10 cellular contexts compared by ENCODE assay signal in the genomic region with DNA sequence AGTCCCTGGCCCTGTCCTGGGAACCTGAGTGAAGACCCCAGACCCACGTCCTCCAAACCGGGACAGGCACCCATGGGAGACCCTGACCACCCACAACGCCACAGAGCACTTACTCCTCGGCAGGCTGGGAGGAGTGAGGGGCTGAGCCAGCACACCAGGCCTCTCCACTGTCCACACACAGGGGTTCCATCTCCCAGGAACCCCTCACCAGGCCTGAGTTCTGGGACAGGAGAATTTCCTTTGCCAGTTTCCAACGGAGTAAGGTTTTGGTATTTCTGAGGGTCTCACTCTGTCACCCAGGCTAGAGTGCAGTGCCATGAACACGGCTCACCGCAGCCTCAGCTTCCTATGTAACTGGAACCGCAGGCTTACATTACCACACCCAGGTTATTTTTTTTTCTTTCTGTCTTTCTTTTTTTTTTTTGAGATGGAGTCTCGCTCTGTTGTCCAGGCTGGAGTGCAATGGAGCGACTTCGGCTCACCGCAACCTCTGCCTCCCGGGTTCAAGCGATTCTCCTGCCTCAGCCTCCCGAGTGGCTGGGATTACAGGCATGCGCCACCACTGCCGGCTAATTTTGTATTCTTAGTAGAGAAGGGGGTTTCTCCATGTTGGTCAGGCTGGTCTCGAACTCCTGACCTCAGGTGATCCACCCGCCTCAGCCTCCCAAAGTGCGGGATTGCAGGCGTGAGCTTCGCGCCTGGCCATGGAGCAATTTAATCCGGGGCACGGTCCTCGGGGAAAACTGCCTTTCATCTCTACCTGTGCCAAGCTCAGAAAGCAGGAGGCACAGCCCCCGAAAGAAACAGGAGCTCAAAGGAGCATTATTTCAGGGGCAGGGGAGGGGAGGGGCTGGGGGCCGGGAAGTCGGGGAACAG. TPM values are rescaled to one million over a fixed set of nuclear protein-coding genes. Genes with fewer than 3 reads are reported as not detected.
A peak's percentile ranks its signal among the peaks of the same experiment; 100 is the strongest.
DNase-seq lines count a peak whose midpoint lies in the region; ATAC-seq, FAIRE-seq and TF ChIP-seq lines count a peak whose summit lies in the region.
"Had no signal": no experiment of that assay in that cellular context is flagged by ENCODE, and none has a peak within 500 bp of the region (broad histone marks: within the 10 kb centered on the region; RNA-seq: fewer than 3 reads in every experiment).

No MANE protein-coding gene starts in this region.

- H3K27me3 Mint-ChIP-seq in activated naive CD4-positive, alpha-beta T cell treated with anti-CD3 and anti-CD28 coated beads for 36 hours (ENCODE audit: low read depth), result no peaks in the 10 kb centered on the region

- peaks cover 16% of the 10 kb centered on the region for H3K79me2 ChIP-seq in HepG2 (ENCODE audit: insufficient read depth, low read length)

- TF ChIP-seq CTCF in astrocyte of the spinal cord (IDR thresholded peaks at IDR 0.05; ENCODE audit: low read depth, low read length) (no peak), HepG2 (CRISPR knock-in tag; IDR thresholded peaks at IDR 0.05) (no peak), tibial nerve (IDR thresholded peaks at IDR 0.05) (no peak)

- FAIRE-seq in HepG2 (lab: Jason Lieb, UNC), result no peak

- H4K20me1 ChIP-seq in HepG2 (ENCODE audit: insufficient read depth, low read length), result no peaks in the 10 kb centered on the region

- no peak for TF ChIP-seq EP300 in HepG2 (IDR thresholded peaks at IDR 0.05; ENCODE audit: low read depth in 2 of 2, low read length in 2 of 2)
- TF ChIP-seq EP300 in HepG2 (CRISPR knock-in tag; IDR thresholded peaks at IDR 0.05; ENCODE audit: borderline replicate concordance), result no peak
- TF ChIP-seq EP300 in tibial nerve (IDR thresholded peaks at IDR 0.05), result no peak

- no peaks in the 10 kb centered on the region for H3K36me3 Mint-ChIP-seq in activated naive CD4-positive, alpha-beta T cell treated with anti-CD3 and anti-CD28 coated beads for 36 hours (ENCODE audit: low read depth)

- no peak for TF ChIP-seq RAD21 in HepG2 (CRISPR knock-in tag; IDR thresholded peaks at IDR 0.05)

- CTCF ChIA-PET in activated naive CD4-positive, alpha-beta T cell treated with anti-CD3 and anti-CD28 coated beads for 36 hours (lab: Charles Lee), result interaction anchor here (0.7 to 2.0 kb wide), 3 partner anchors 9 to 108 kb away, joined by 3 to 5 read pairs (median 4); a partner anchor contains a TSS
- CTCF ChIA-PET in HepG2 (lab: Yijun Ruan, JAX; ENCODE audit: low intra/inter-chr PET ratio, low total read pairs), result no interaction called here

- TF ChIP-seq POLR2A in HepG2 (IDR thresholded peaks at IDR 0.05; ENCODE audit: insufficient read depth in 1 of 2, low read depth in 2 of 2, low read length in 2 of 2) (no peak), tibial nerve (IDR thresholded peaks at IDR 0.05) (no peak)

- peak overlapping the region; percentile 88 for H3K4me2 ChIP-seq in HepG2 (ENCODE audit: low read depth, low read length)

- H3K9ac ChIP-seq in HepG2 (ENCODE audit: insufficient read depth, low read depth, low read length), result peak overlapping the region; percentile 81

- no peak for ATAC-seq in HepG2
- no peak for ATAC-seq in HG03439 (IDR thresholded peaks at IDR 0.05; ENCODE audit: unreplicated experiment)
- no peak for ATAC-seq in HG03460 (IDR thresholded peaks at IDR 0.05; ENCODE audit: unreplicated experiment)

- H3K9me3 Mint-ChIP-seq in activated naive CD4-positive, alpha-beta T cell treated with anti-CD3 and anti-CD28 coated beads for 36 hours, result no peaks in the 10 kb centered on the region

- no peak overlapping the region for H2AFZ ChIP-seq in HepG2 (ENCODE audit: low read length)

- TSS peak; percentile 56 for BruUV-seq in HepG2 (replicated peaks; lab: Mats Ljungman, UMichigan)

- peak overlapping the region; percentile 68 for H3K4me3 ChIP-seq in astrocyte of the spinal cord (ENCODE audit: low read depth, low read length)
- H3K4me3 ChIP-seq in HepG2 (replicated peaks in 1 of 3; ENCODE audit: insufficient read depth in 1 of 3, low read depth in 2 of 3, low read length in 3 of 3), result peak overlapping the region; percentile 85 to 94 (median 93)
- H3K4me3 ChIP-seq in tibial nerve, result peak overlapping the region; percentile 72 to 99 (median 88)

- WGBS in HepG2 (ENCODE audit: low lambda C conversion rate), result 44% methylated on average over 25 of the region's 29 CpGs
- WGBS in tibial nerve, 2 donors, result 72 to 73% methylated on average over 26 to 28 of the region's 29 CpGs

- H3K27ac ChIP-seq in HepG2 (ENCODE audit: extremely low read length, insufficient read depth, low read length) (peak overlapping the region; percentile 68), tibial nerve (peak overlapping the region in 2 of 4 donors; percentile 83 to 86)

- H3K4me1 Mint-ChIP-seq in activated naive CD4-positive, alpha-beta T cell treated with anti-CD3 and anti-CD28 coated beads for 36 hours (ENCODE audit: low read depth), result peaks cover 25% of the 10 kb centered on the region

- H3K4me1 ChIP-seq in HepG2 (ENCODE audit: insufficient read depth, low read length) (peaks cover 38% of the 10 kb centered on the region), tibial nerve (peaks cover 0 to 49% (median 14%) of the 10 kb centered on the region in 4 donors)

- H3K36me3 ChIP-seq in HepG2 (replicated peaks in 1 of 2; ENCODE audit: control insufficient read depth in 1 of 2, insufficient read depth in 2 of 2, low read length in 2 of 2) (peaks cover 8 to 10% of the 10 kb centered on the region in 2 experiments; a peak in 3 of 5 replicates), tibial nerve (peaks cover 0 to 28% (median 0%) of the 10 kb centered on the region in 3 donors)

- POLR2A ChIA-PET in HepG2 (lab: Yijun Ruan, JAX), result interaction anchor here (0.9 to 5.9 kb wide), 6 partner anchors 10 to 146 kb away, joined by 3 to 27 read pairs (median 4); a partner anchor contains a TSS

- peak overlapping the region; percentile 69 for H3K4me3 Mint-ChIP-seq in activated naive CD4-positive, alpha-beta T cell treated with anti-CD3 and anti-CD28 coated beads for 36 hours

- DNase-seq in activated naive CD4-positive, alpha-beta T cell treated with anti-CD3 and anti-CD28 coated beads for 36 hours, result no peak
- no peak for DNase-seq in activated naive CD4-positive, alpha-beta T cell (lab: John Stamatoyannopoulos, UW)
- DNase-seq in astrocyte of the spinal cord (ENCODE audit: low read depth, low spot score), result no peak
- no peak for DNase-seq in HepG2 (ENCODE audit: low spot score)
- DNase-seq in tibial nerve (ENCODE audit: low spot score in 2 of 2), result no peak
- no peak for DNase-seq in NCI-H146 treated with DMSO at 0.1 percent for 48 hours (lab: John Stamatoyannopoulos, UW; ENCODE audit: unreplicated experiment)
- DNase-seq: activated CD4-positive, alpha-beta T cell treated with anti-CD3 and anti-CD28 coated beads for 4 hours had no signal

- H3K27ac Mint-ChIP-seq in activated naive CD4-positive, alpha-beta T cell treated with anti-CD3 and anti-CD28 coated beads for 36 hours, result peak overlapping the region; percentile 73

- H3K27me3 ChIP-seq in HepG2 (ENCODE audit: control insufficient read depth in 1 of 2, insufficient read depth in 2 of 2, low read length in 2 of 2) (no peaks in the 10 kb centered on the region), tibial nerve (no peaks in the 10 kb centered on the region)

- in situ Hi-C loops in astrocyte of the spinal cord (cut with HindIII; ENCODE audit: low sequenced_read_pairs) (no loop called here), HepG2 (cut with HindIII; ENCODE audit: extremely low pct_ligation_motif_present, low pct_unique_long_range_greater_than_20kb) (no loop called here)

- H3K9me3 ChIP-seq in HepG2 (ENCODE audit: low read length) (no peaks in the 10 kb centered on the region), tibial nerve (no peaks in the 10 kb centered on the region)
- H3K9me3 ChIP-seq: mucosa of descending colon had no signal

- intact Hi-C loops in activated naive CD4-positive, alpha-beta T cell treated with anti-CD3 and anti-CD28 coated beads for 36 hours (cut with micrococcal nuclease), result loop anchor here (1.0 to 5.0 kb wide), 2 partner anchors 10 to 207 kb away; a partner anchor contains a TSS
- intact Hi-C loops in HepG2 (cut with micrococcal nuclease; ENCODE audit: unreplicated experiment), result no loop called here

RNA-seq across cellular contexts. Expression of a gene that starts 1.6 kb away (rescaled TPM):
- total RNA-seq in activated naive CD4-positive, alpha-beta T cell treated with anti-CD3 and anti-CD28 coated beads for 36 hours, result 10 to 100 TPM; 19.9 to 20.9 TPM
- total RNA-seq in HepG2 (2016; rRNA removed; fragmentation: Illumina TruSeq; extraction: Trizol) (33.7 and 52.7 TPM in 2 replicates), tibial nerve (10 to 100 TPM; 22.7 to 69.3 (median 36.7) TPM)
- total RNA-seq in HepG2 (2016; cell fraction: cytosol; rRNA removed; fragmentation: Illumina TruSeq; extraction: Trizol; ENCODE audit: low read depth), result 52.2 and 54.4 TPM in 2 replicates
- 27.1 and 52.1 TPM in 2 replicates for total RNA-seq in HepG2 (2016; cell fraction: insoluble cytoplasmic fraction; rRNA removed; fragmentation: Illumina TruSeq; extraction: Trizol)
- 108 and 112 TPM in 2 replicates for total RNA-seq in HepG2 (2016; cell fraction: membrane; rRNA removed; fragmentation: Illumina TruSeq; extraction: Trizol)
- 36.6 and 38.8 TPM in 2 replicates for total RNA-seq in HepG2 (2016; cell fraction: nucleus; rRNA removed; fragmentation: Illumina TruSeq; extraction: Trizol)
- 136 and 192 TPM in 2 replicates for polyA plus RNA-seq in HepG2 (2011; rRNA removed)
- 183 and 222 TPM in 2 replicates for polyA plus RNA-seq in HepG2 (2011; cell fraction: cytosol; rRNA removed)
- polyA plus RNA-seq in HepG2 (2011; cell fraction: nucleus; rRNA removed), result 308 and 324 TPM in 2 replicates
- polyA plus RNA-seq in HepG2 (2012), result 54.7 and 75.9 TPM in 2 replicates
- polyA plus RNA-seq in HepG2 (2016; cell fraction: cytosol; fragmentation: Illumina TruSeq; extraction: Trizol; ENCODE audit: low read depth), result 90.3 and 94.2 TPM in 2 replicates
- 43.3 and 54.7 TPM in 2 replicates for polyA plus RNA-seq in HepG2 (2016; cell fraction: insoluble cytoplasmic fraction; fragmentation: Illumina TruSeq; extraction: Trizol; ENCODE audit: low read depth)
- 117 and 127 TPM in 2 replicates for polyA plus RNA-seq in HepG2 (2016; cell fraction: membrane; fragmentation: Illumina TruSeq; extraction: Trizol; ENCODE audit: low read depth)
- polyA plus RNA-seq in HepG2 (2016; cell fraction: nucleus; fragmentation: Illumina TruSeq; extraction: Trizol; ENCODE audit: insufficient read depth, low read depth), result 107 and 123 TPM in 2 replicates
- 53.1 and 397 TPM in 2 replicates for polyA minus RNA-seq in HepG2 (2011; rRNA and poly(A)+ RNA removed; ENCODE audit: low replicate concordance)
- 61.4 and 63.3 TPM in 2 replicates for polyA minus RNA-seq in HepG2 (2011; cell fraction: cytosol; rRNA and poly(A)+ RNA removed)
- 26.0 and 48.0 TPM in 2 replicates for polyA minus RNA-seq in HepG2 (2011; cell fraction: nucleus; rRNA and poly(A)+ RNA removed)

RNA-seq across cellular contexts. Expression of a gene that starts 9.9 kb away (rescaled TPM):
- 10 to 100 TPM; 68.3 to 74.0 TPM for total RNA-seq in activated naive CD4-positive, alpha-beta T cell treated with anti-CD3 and anti-CD28 coated beads for 36 hours
- total RNA-seq in HepG2 (2016; rRNA removed; fragmentation: Illumina TruSeq; extraction: Trizol) (114 and 128 TPM in 2 replicates), tibial nerve (10 to 100 TPM; 45.1 to 79.5 (median 65.3) TPM)
- total RNA-seq in HepG2 (2016; cell fraction: cytosol; rRNA removed; fragmentation: Illumina TruSeq; extraction: Trizol; ENCODE audit: low read depth), result 30.5 and 32.3 TPM in 2 replicates
- 115 and 131 TPM in 2 replicates for total RNA-seq in HepG2 (2016; cell fraction: insoluble cytoplasmic fraction; rRNA removed; fragmentation: Illumina TruSeq; extraction: Trizol)
- 36.8 and 38.6 TPM in 2 replicates for total RNA-seq in HepG2 (2016; cell fraction: membrane; rRNA removed; fragmentation: Illumina TruSeq; extraction: Trizol)
- 35.6 and 38.6 TPM in 2 replicates for total RNA-seq in HepG2 (2016; cell fraction: nucleus; rRNA removed; fragmentation: Illumina TruSeq; extraction: Trizol)
- 121 and 135 TPM in 2 replicates for polyA plus RNA-seq in HepG2 (2011; rRNA removed)
- 141 and 211 TPM in 2 replicates for polyA plus RNA-seq in HepG2 (2011; cell fraction: cytosol; rRNA removed)
- polyA plus RNA-seq in HepG2 (2011; cell fraction: nucleus; rRNA removed), result 65.0 and 69.2 TPM in 2 replicates
- 50.0 and 56.2 TPM in 2 replicates for polyA plus RNA-seq in HepG2 (2012)
- polyA plus RNA-seq in HepG2 (2016; cell fraction: cytosol; fragmentation: Illumina TruSeq; extraction: Trizol; ENCODE audit: low read depth), result 35.7 and 36.6 TPM in 2 replicates
- 162 and 166 TPM in 2 replicates for polyA plus RNA-seq in HepG2 (2016; cell fraction: insoluble cytoplasmic fraction; fragmentation: Illumina TruSeq; extraction: Trizol; ENCODE audit: low read depth)
- 35.5 and 36.2 TPM in 2 replicates for polyA plus RNA-seq in HepG2 (2016; cell fraction: membrane; fragmentation: Illumina TruSeq; extraction: Trizol; ENCODE audit: low read depth)
- 85.4 and 90.0 TPM in 2 replicates for polyA plus RNA-seq in HepG2 (2016; cell fraction: nucleus; fragmentation: Illumina TruSeq; extraction: Trizol; ENCODE audit: insufficient read depth, low read depth)
- 51.3 and 73.8 TPM in 2 replicates for polyA minus RNA-seq in HepG2 (2011; rRNA and poly(A)+ RNA removed; ENCODE audit: low replicate concordance)
- polyA minus RNA-seq in HepG2 (2011; cell fraction: cytosol; rRNA and poly(A)+ RNA removed), result 29.4 and 29.5 TPM in 2 replicates
- 10.2 and 13.2 TPM in 2 replicates for polyA minus RNA-seq in HepG2 (2011; cell fraction: nucleus; rRNA and poly(A)+ RNA removed)

RNA-seq across cellular contexts. Expression of a gene that starts 16.8 kb away (rescaled TPM):
- 10 to 100 TPM; 86.7 to 87.0 TPM for total RNA-seq in activated naive CD4-positive, alpha-beta T cell treated with anti-CD3 and anti-CD28 coated beads for 36 hours
- 82.8 and 121 TPM in 2 replicates for total RNA-seq in HepG2 (2016; rRNA removed; fragmentation: Illumina TruSeq; extraction: Trizol)
- 711 and 716 TPM in 2 replicates for total RNA-seq in HepG2 (2016; cell fraction: cytosol; rRNA removed; fragmentation: Illumina TruSeq; extraction: Trizol; ENCODE audit: low read depth)
- total RNA-seq in HepG2 (2016; cell fraction: insoluble cytoplasmic fraction; rRNA removed; fragmentation: Illumina TruSeq; extraction: Trizol), result 79.6 and 119 TPM in 2 replicates
- total RNA-seq in HepG2 (2016; cell fraction: membrane; rRNA removed; fragmentation: Illumina TruSeq; extraction: Trizol), result 463 and 513 TPM in 2 replicates
- 47.7 and 52.8 TPM in 2 replicates for total RNA-seq in HepG2 (2016; cell fraction: nucleus; rRNA removed; fragmentation: Illumina TruSeq; extraction: Trizol)
- polyA plus RNA-seq in HepG2 (2011; rRNA removed), result 263 and 275 TPM in 2 replicates
- polyA plus RNA-seq in HepG2 (2011; cell fraction: cytosol; rRNA removed), result 199 and 344 TPM in 2 replicates
- polyA plus RNA-seq in HepG2 (2011; cell fraction: nucleus; rRNA removed), result 245 and 274 TPM in 2 replicates
- polyA plus RNA-seq in HepG2 (2012), result 136 and 145 TPM in 2 replicates
- 1,773 and 1,829 TPM in 2 replicates for polyA plus RNA-seq in HepG2 (2016; cell fraction: cytosol; fragmentation: Illumina TruSeq; extraction: Trizol; ENCODE audit: low read depth)
- polyA plus RNA-seq in HepG2 (2016; cell fraction: insoluble cytoplasmic fraction; fragmentation: Illumina TruSeq; extraction: Trizol; ENCODE audit: low read depth), result 189 and 200 TPM in 2 replicates
- 997 and 1,012 TPM in 2 replicates for polyA plus RNA-seq in HepG2 (2016; cell fraction: membrane; fragmentation: Illumina TruSeq; extraction: Trizol; ENCODE audit: low read depth)
- 195 and 217 TPM in 2 replicates for polyA plus RNA-seq in HepG2 (2016; cell fraction: nucleus; fragmentation: Illumina TruSeq; extraction: Trizol; ENCODE audit: insufficient read depth, low read depth)
- 21.3 and 147 TPM in 2 replicates for polyA minus RNA-seq in HepG2 (2011; rRNA and poly(A)+ RNA removed; ENCODE audit: low replicate concordance)
- polyA minus RNA-seq in HepG2 (2011; cell fraction: cytosol; rRNA and poly(A)+ RNA removed), result 51.2 and 63.8 TPM in 2 replicates
- polyA minus RNA-seq in HepG2 (2011; cell fraction: nucleus; rRNA and poly(A)+ RNA removed), result 27.2 and 27.9 TPM in 2 replicates
- total RNA-seq in tibial nerve, result 10 to 100 TPM; 26.7 to 99.6 (median 47.8) TPM

RNA-seq across cellular contexts. Expression of a gene that starts 21.5 kb away (rescaled TPM):
- total RNA-seq in activated naive CD4-positive, alpha-beta T cell treated with anti-CD3 and anti-CD28 coated beads for 36 hours, result 1 to 10 TPM; 8.9 to 9.6 TPM
- 27.8 and 36.3 TPM in 2 replicates for total RNA-seq in HepG2 (2016; rRNA removed; fragmentation: Illumina TruSeq; extraction: Trizol)
- 22.1 and 28.4 TPM in 2 replicates for total RNA-seq in HepG2 (2016; cell fraction: cytosol; rRNA removed; fragmentation: Illumina TruSeq; extraction: Trizol; ENCODE audit: low read depth)
- 28.1 and 37.2 TPM in 2 replicates for total RNA-seq in HepG2 (2016; cell fraction: insoluble cytoplasmic fraction; rRNA removed; fragmentation: Illumina TruSeq; extraction: Trizol)
- total RNA-seq in HepG2 (2016; cell fraction: membrane; rRNA removed; fragmentation: Illumina TruSeq; extraction: Trizol), result 22.1 and 27.1 TPM in 2 replicates
- 34.5 and 35.9 TPM in 2 replicates for total RNA-seq in HepG2 (2016; cell fraction: nucleus; rRNA removed; fragmentation: Illumina TruSeq; extraction: Trizol)
- polyA plus RNA-seq in HepG2 (2011; rRNA removed), result 44.6 and 51.2 TPM in 2 replicates
- 29.5 and 53.6 TPM in 2 replicates for polyA plus RNA-seq in HepG2 (2011; cell fraction: cytosol; rRNA removed)
- 220 and 244 TPM in 2 replicates for polyA plus RNA-seq in HepG2 (2011; cell fraction: nucleus; rRNA removed)
- polyA plus RNA-seq in HepG2 (2012), result 22.1 and 23.1 TPM in 2 replicates
- 13.3 and 15.1 TPM in 2 replicates for polyA plus RNA-seq in HepG2 (2016; cell fraction: cytosol; fragmentation: Illumina TruSeq; extraction: Trizol; ENCODE audit: low read depth)
- 31.8 and 35.2 TPM in 2 replicates for polyA plus RNA-seq in HepG2 (2016; cell fraction: insoluble cytoplasmic fraction; fragmentation: Illumina TruSeq; extraction: Trizol; ENCODE audit: low read depth)
- polyA plus RNA-seq in HepG2 (2016; cell fraction: membrane; fragmentation: Illumina TruSeq; extraction: Trizol; ENCODE audit: low read depth), result 19.1 and 19.5 TPM in 2 replicates
- polyA plus RNA-seq in HepG2 (2016; cell fraction: nucleus; fragmentation: Illumina TruSeq; extraction: Trizol; ENCODE audit: insufficient read depth, low read depth), result 124 and 131 TPM in 2 replicates
- 15.9 and 53.9 TPM in 2 replicates for polyA minus RNA-seq in HepG2 (2011; rRNA and poly(A)+ RNA removed; ENCODE audit: low replicate concordance)
- 17.0 and 17.7 TPM in 2 replicates for polyA minus RNA-seq in HepG2 (2011; cell fraction: cytosol; rRNA and poly(A)+ RNA removed)
- polyA minus RNA-seq in HepG2 (2011; cell fraction: nucleus; rRNA and poly(A)+ RNA removed), result 25.4 and 25.9 TPM in 2 replicates
- 10 to 100 TPM; 20.3 to 68.4 (median 33.6) TPM for total RNA-seq in tibial nerve

RNA-seq across cellular contexts. Expression of a gene that starts 27.7 kb away (rescaled TPM):
- 10 to 100 TPM; 17.5 to 17.9 TPM for total RNA-seq in activated naive CD4-positive, alpha-beta T cell treated with anti-CD3 and anti-CD28 coated beads for 36 hours
- 18.8 and 24.0 TPM in 2 replicates for total RNA-seq in HepG2 (2016; rRNA removed; fragmentation: Illumina TruSeq; extraction: Trizol)
- total RNA-seq in HepG2 (2016; cell fraction: cytosol; rRNA removed; fragmentation: Illumina TruSeq; extraction: Trizol; ENCODE audit: low read depth), result 17.0 and 18.3 TPM in 2 replicates
- 14.2 and 23.9 TPM in 2 replicates for total RNA-seq in HepG2 (2016; cell fraction: insoluble cytoplasmic fraction; rRNA removed; fragmentation: Illumina TruSeq; extraction: Trizol)
- 32.6 and 32.8 TPM in 2 replicates for total RNA-seq in HepG2 (2016; cell fraction: membrane; rRNA removed; fragmentation: Illumina TruSeq; extraction: Trizol)
- 14.9 and 17.5 TPM in 2 replicates for total RNA-seq in HepG2 (2016; cell fraction: nucleus; rRNA removed; fragmentation: Illumina TruSeq; extraction: Trizol)
- polyA plus RNA-seq in HepG2 (2011; rRNA removed), result 26.0 and 28.5 TPM in 2 replicates
- 37.0 and 44.7 TPM in 2 replicates for polyA plus RNA-seq in HepG2 (2011; cell fraction: cytosol; rRNA removed)
- polyA plus RNA-seq in HepG2 (2011; cell fraction: nucleus; rRNA removed), result 55.4 and 62.8 TPM in 2 replicates
- 28.4 and 30.4 TPM in 2 replicates for polyA plus RNA-seq in HepG2 (2012)
- polyA plus RNA-seq in HepG2 (2016; cell fraction: cytosol; fragmentation: Illumina TruSeq; extraction: Trizol; ENCODE audit: low read depth), result 8.5 and 8.8 TPM in 2 replicates
- polyA plus RNA-seq in HepG2 (2016; cell fraction: insoluble cytoplasmic fraction; fragmentation: Illumina TruSeq; extraction: Trizol; ENCODE audit: low read depth), result 19.0 and 24.8 TPM in 2 replicates
- 22.0 and 23.4 TPM in 2 replicates for polyA plus RNA-seq in HepG2 (2016; cell fraction: membrane; fragmentation: Illumina TruSeq; extraction: Trizol; ENCODE audit: low read depth)
- polyA plus RNA-seq in HepG2 (2016; cell fraction: nucleus; fragmentation: Illumina TruSeq; extraction: Trizol; ENCODE audit: insufficient read depth, low read depth), result 30.6 and 31.6 TPM in 2 replicates
- polyA minus RNA-seq in HepG2 (2011; rRNA and poly(A)+ RNA removed; ENCODE audit: low replicate concordance), result 10.4 and 24.0 TPM in 2 replicates
- 21.4 and 23.6 TPM in 2 replicates for polyA minus RNA-seq in HepG2 (2011; cell fraction: cytosol; rRNA and poly(A)+ RNA removed)
- 14.3 and 15.7 TPM in 2 replicates for polyA minus RNA-seq in HepG2 (2011; cell fraction: nucleus; rRNA and poly(A)+ RNA removed)
- total RNA-seq in tibial nerve, result 10 to 100 TPM; 23.4 to 37.1 (median 25.0) TPM
